In genomic region chr20:50240092-50240491, GRCh38 we compare ENCODE assay signal across 27 cellular contexts. TPM values are rescaled to one million over a fixed set of nuclear protein-coding genes. Genes with fewer than 3 reads are reported as not detected.
A peak's percentile ranks its signal among the peaks of the same experiment; 100 is the strongest.
DNase-seq lines count a peak whose midpoint lies in the region; ATAC-seq, FAIRE-seq and TF ChIP-seq lines count a peak whose summit lies in the region.
"Had no signal": no experiment of that assay in that cellular context is flagged by ENCODE, and none has a peak within 500 bp of the region (broad histone marks: within the 10 kb centered on the region; RNA-seq: fewer than 3 reads in every experiment).

No MANE protein-coding gene starts in this region.

- H3K36me3 ChIP-seq in HCT116 (ENCODE audit: control insufficient read depth in 1 of 2, insufficient read depth in 2 of 2, low read length in 2 of 2), result no peaks in the 10 kb centered on the region
- H3K36me3 ChIP-seq in breast epithelium, result no peaks in the 10 kb centered on the region
- H3K36me3 ChIP-seq in neuronal stem cell (replicated peaks in 1 of 2; ENCODE audit: control insufficient read depth in 2 of 2, insufficient read depth in 2 of 2, low read length in 2 of 2), result no peaks in the 10 kb centered on the region
- H3K36me3 ChIP-seq: Peyer's patch had no signal

- H4K20me1 ChIP-seq in HCT116 (ENCODE audit: insufficient read depth), result no peaks in the 10 kb centered on the region

- no peak overlapping the region for H3K23ac ChIP-seq in neuronal stem cell (ENCODE audit: low read depth, low read length, poor library complexity)

- ATAC-seq in HCT116 (no peak), GM18520 (IDR thresholded peaks at IDR 0.05; ENCODE audit: unreplicated experiment) (no peak), GM19324 (IDR thresholded peaks at IDR 0.05; ENCODE audit: low FRiP score, unreplicated experiment) (no peak)
- no peak for ATAC-seq in stimulated activated memory B cell treated with anti-CD40 and anti-IgM and Interleukin-4, amounts not matched to agents 10 μg/mL and 1 μg/mL and 100 μg/mL, for 72 hours

- no peak for FAIRE-seq in GM12891 (lab: Jason Lieb, UNC)
- FAIRE-seq: GM12892, GM19239, H54 had no signal

- TF ChIP-seq EP300 in Ishikawa (IDR thresholded peaks at IDR 0.05; ENCODE audit: borderline replicate concordance), result peak; percentile 11; the same call in 1 of the 2 replicates

- H3K27me3 ChIP-seq in HCT116 (ENCODE audit: insufficient read depth, low read length), result no peaks in the 10 kb centered on the region
- H3K27me3 ChIP-seq in breast epithelium, result no peaks in the 10 kb centered on the region
- H3K27me3 ChIP-seq in neuronal stem cell (ENCODE audit: control insufficient read depth in 3 of 3, insufficient read depth in 3 of 3, low read depth in 1 of 3, low read length in 3 of 3), result no peaks in the 10 kb centered on the region
- H3K27me3 ChIP-seq: Peyer's patch had no signal

- H3K14ac ChIP-seq in neuronal stem cell (ENCODE audit: low read length), result no peak overlapping the region

- H3K4me1 Mint-ChIP-seq in stimulated activated memory B cell treated with anti-CD40 and anti-IgM and Interleukin-4, amounts not matched to agents 10 μg/mL and 1 μg/mL and 100 μg/mL, for 72 hours, result no peaks in the 10 kb centered on the region

- TF ChIP-seq POLR2A in HCT116 (IDR thresholded peaks at IDR 0.05; ENCODE audit: borderline replicate concordance, extremely low read depth, insufficient read depth, insufficient read length) (no peak), breast epithelium (IDR thresholded peaks at IDR 0.05) (no peak), GM12891 (IDR thresholded peaks at IDR 0.05; ENCODE audit: low read depth, low read length) (no peak)

- no peak overlapping the region for H3K4ac ChIP-seq in neuronal stem cell (ENCODE audit: low read length)

- POLR2A ChIA-PET in HCT116 (lab: Charles Lee), result no interaction called here

- peaks cover 45 to 67% of the 10 kb centered on the region in 2 experiments for H3K4me1 ChIP-seq in HCT116 (ENCODE audit: control insufficient read depth in 1 of 2, insufficient read depth in 2 of 2, low read length in 2 of 2)
- H3K4me1 ChIP-seq in breast epithelium, result peaks cover 0 to 23% of the 10 kb centered on the region in 2 donors
- H3K4me1 ChIP-seq in neuronal stem cell (ENCODE audit: control insufficient read depth in 2 of 2, insufficient read depth in 1 of 2, low read depth in 1 of 2, low read length in 2 of 2), result peaks cover 0 to 2% of the 10 kb centered on the region in 2 donors
- H3K4me1 ChIP-seq: Caco-2 had no signal

- no peak overlapping the region for H2AFZ ChIP-seq in HCT116 (ENCODE audit: low read depth, low read length, poor library complexity, severe bottlenecking)
- no peak overlapping the region for H2AFZ ChIP-seq in neuronal stem cell (ENCODE audit: low read length)

- no peaks in the 10 kb centered on the region for H3K9me3 ChIP-seq in HCT116 (ENCODE audit: control insufficient read depth in 1 of 2, insufficient read depth in 1 of 2, low read depth in 1 of 2, low read length in 2 of 2)
- H3K9me3 ChIP-seq in breast epithelium, result no peaks in the 10 kb centered on the region
- no peaks in the 10 kb centered on the region for H3K9me3 ChIP-seq in neuronal stem cell (replicated peaks in 1 of 2; ENCODE audit: control insufficient read depth in 2 of 2, insufficient read depth in 1 of 2, low read depth in 1 of 2, low read length in 2 of 2)
- H3K9me3 ChIP-seq: Caco-2, Peyer's patch, SK-N-SH had no signal

- TF ChIP-seq CTCF in HCT116 (IDR thresholded peaks at IDR 0.05 in 2 of 3, conservative IDR thresholded peaks at IDR 0.05 in 1 of 3; ENCODE audit: borderline replicate concordance in 1 of 3, insufficient read depth in 1 of 3, low read depth in 2 of 3, low read length in 2 of 3) (no peak), breast epithelium (IDR thresholded peaks at IDR 0.05) (no peak)

- H3K27ac ChIP-seq in HCT116 (ENCODE audit: low read depth, low read length) (no peak overlapping the region), breast epithelium (peak overlapping the region; percentile 92 to 94), neuronal stem cell (replicated peaks; ENCODE audit: low read length) (no peak overlapping the region)
- H3K27ac ChIP-seq: KMS-11, Peyer's patch had no signal

- BruUV-seq in HCT116 (replicated peaks; lab: Mats Ljungman, UMichigan), result no TSS peak

- H2BK5ac ChIP-seq in neuronal stem cell (ENCODE audit: low read length), result no peak overlapping the region

- intact Hi-C loops in HCT116 (cut with micrococcal nuclease) (no loop called here), breast epithelium (cut with DNase I; ENCODE audit: low total_unique reads) (no loop called here)

- H3K79me1 ChIP-seq in neuronal stem cell (ENCODE audit: low read depth, low read length), result peaks cover 2% of the 10 kb centered on the region

- H3K27ac Mint-ChIP-seq in stimulated activated memory B cell treated with anti-CD40 and anti-IgM and Interleukin-4, amounts not matched to agents 10 μg/mL and 1 μg/mL and 100 μg/mL, for 72 hours, result no peak overlapping the region
- H3K27ac Mint-ChIP-seq: CD4-positive, alpha-beta memory T cell had no signal

- H2AK5ac ChIP-seq in neuronal stem cell (ENCODE audit: low read depth, low read length), result peak overlapping the region; percentile 60

- H3K4me3 Mint-ChIP-seq in stimulated activated memory B cell treated with anti-CD40 and anti-IgM and Interleukin-4, amounts not matched to agents 10 μg/mL and 1 μg/mL and 100 μg/mL, for 72 hours, result no peak overlapping the region
- H3K4me3 Mint-ChIP-seq: CD4-positive, alpha-beta memory T cell had no signal

- no peaks in the 10 kb centered on the region for H3K36me3 Mint-ChIP-seq in stimulated activated memory B cell treated with anti-CD40 and anti-IgM and Interleukin-4, amounts not matched to agents 10 μg/mL and 1 μg/mL and 100 μg/mL, for 72 hours
- H3K36me3 Mint-ChIP-seq: CD4-positive, alpha-beta memory T cell had no signal

- no peak overlapping the region for H3K9ac ChIP-seq in HCT116 (ENCODE audit: low read length)
- H3K9ac ChIP-seq in neuronal stem cell (ENCODE audit: low read depth, low read length, poor library complexity), result no peak overlapping the region
- H3K9ac ChIP-seq: KMS-11, SK-N-SH had no signal

- H3K18ac ChIP-seq in neuronal stem cell (ENCODE audit: low read length), result no peak overlapping the region

- no peak overlapping the region for H4K8ac ChIP-seq in neuronal stem cell (ENCODE audit: low read depth, low read length)

- no peak overlapping the region for H4K91ac ChIP-seq in neuronal stem cell (ENCODE audit: low read depth, low read length, poor library complexity)

- CTCF ChIA-PET in HCT116 (lab: Charles Lee), result no interaction called here

- RAD21 ChIA-PET in HCT116 (lab: Charles Lee; ENCODE audit: low non-redundant PET in 1 of 2, low total read pairs in 2 of 2, uncharacterized antibody in 2 of 2, unreplicated experiment in 2 of 2), result no interaction called here

- no peak for TF ChIP-seq RAD21 in HCT116 (IDR thresholded peaks at IDR 0.05; ENCODE audit: low read depth)
- TF ChIP-seq RAD21 in Ishikawa (IDR thresholded peaks at IDR 0.05; ENCODE audit: low read depth), result no peak

- no peaks in the 10 kb centered on the region for H3K9me3 Mint-ChIP-seq in stimulated activated memory B cell treated with anti-CD40 and anti-IgM and Interleukin-4, amounts not matched to agents 10 μg/mL and 1 μg/mL and 100 μg/mL, for 72 hours
- H3K9me3 Mint-ChIP-seq: CD4-positive, alpha-beta memory T cell had no signal

- H2BK15ac ChIP-seq in neuronal stem cell (ENCODE audit: low read length), result no peak overlapping the region

- H3K4me3 ChIP-seq in HCT116 (replicated peaks in 1 of 2; ENCODE audit: low read depth in 1 of 2, low read length in 2 of 2) (no peak overlapping the region), breast epithelium (no peak overlapping the region), neuronal stem cell (ENCODE audit: low read length in 2 of 2) (no peak overlapping the region)
- H3K4me3 ChIP-seq: Peyer's patch had no signal

- H3K9me2 ChIP-seq in HCT116 (ENCODE audit: insufficient read depth), result no peaks in the 10 kb centered on the region
- H3K9me2 ChIP-seq: SK-N-SH had no signal

- WGBS in neuronal stem cell (ENCODE audit: extremely low coverage in 2 of 2, insufficient read length in 2 of 2, insufficient replicate concordance in 1 of 2), 2 donors, result 100% methylated on average over 2 of the region's 9 CpGs; no CpG with 5 or more reads in 1 of the 2 donors

- no peak for DNase-seq in HCT116 (ENCODE audit: low read depth, low spot score)
- DNase-seq in breast epithelium (ENCODE audit: low spot score in 2 of 2), result peak in 1 of 2 donors; percentile 48
- no peak for DNase-seq in neuronal stem cell (ENCODE audit: low spot score)
- DNase-seq in GM12891 (ENCODE audit: insufficient read length, low spot score), result no peak
- DNase-seq: C1 segment of cervical spinal cord; Caco-2; CD4-positive, alpha-beta memory T cell; DMS 273 treated with DMSO at 0.1 percent for 48 hours; DMS79 treated with DMSO at 0.1 percent for 48 hours; GF-D8; NCI-H1092; NCI-H1417 treated with DMSO at 0.1 percent for 48 hours; NCI-H1694 treated with DMSO at 0.1 percent for 48 hours; NCI-H2081; NCI-H2227 treated with DMSO at 0.1 percent for 48 hours; NCI-H526 treated with DMSO at 0.1 percent for 48 hours; Peyer's patch; SK-N-SH; SW 1271 had no signal

- no peak overlapping the region for H2BK12ac ChIP-seq in neuronal stem cell (ENCODE audit: low read length)

- peaks cover 47% of the 10 kb centered on the region for H3K27me3 Mint-ChIP-seq in stimulated activated memory B cell treated with anti-CD40 and anti-IgM and Interleukin-4, amounts not matched to agents 10 μg/mL and 1 μg/mL and 100 μg/mL, for 72 hours

- H3K4me2 ChIP-seq in HCT116 (ENCODE audit: low read length), result peak overlapping the region; percentile 24; the same call in 1 of the 2 replicates
- H3K4me2 ChIP-seq in neuronal stem cell (ENCODE audit: insufficient read depth, low read length, poor library complexity, severe bottlenecking), result no peak overlapping the region
- H3K4me2 ChIP-seq: KMS-11, SK-N-SH had no signal

- H3K79me2 ChIP-seq in HCT116 (ENCODE audit: insufficient read depth, low read length), result no peaks in the 10 kb centered on the region

- no peak overlapping the region for H2BK120ac ChIP-seq in neuronal stem cell (ENCODE audit: low read depth, low read length)

TF ChIP-seq in HCT116, 20 proteins besides CTCF, POLR2A, EP300 and RAD21:
- no peak for TF ChIP-seq POLR2AphosphoS5 (IDR thresholded peaks at IDR 0.05; ENCODE audit: low read depth, low read length)
TF ChIP-seq in HCT116: peak in this region for 0.

TF ChIP-seq in Ishikawa, 13 proteins besides CTCF, POLR2A, EP300 and RAD21:
- TF ChIP-seq TEAD4 (IDR thresholded peaks at IDR 0.05), result peak; percentile 47; the same call in 1 of the 2 replicates
- TF ChIP-seq CREB1 (IDR thresholded peaks at IDR 0.05; ENCODE audit: low read depth), result no peak

TF ChIP-seq in GM12891, 5 proteins besides CTCF, POLR2A, EP300 and RAD21 (continues in another document):
- TF ChIP-seq POLR2AphosphoS5 (IDR thresholded peaks at IDR 0.05; ENCODE audit: low read depth, low read length) (no peak), TAF1 (IDR thresholded peaks at IDR 0.05; ENCODE audit: low read depth, low read length) (no peak), SPI1 (IDR thresholded peaks at IDR 0.05; ENCODE audit: low read depth, low read length) (no peak), PAX5 (IDR thresholded peaks at IDR 0.05; ENCODE audit: insufficient read depth, low read length, severe bottlenecking) (no peak)

RNA-seq across cellular contexts. Expression of gene CEBPB, which starts 49.5 kb away (rescaled TPM):
- total RNA-seq in HCT116 (2021; ENCODE audit: unreplicated experiment) (113 TPM), breast epithelium (100 to 1,000 TPM; 137 to 177 (median 149) TPM)
- 49.1 and 50.9 TPM in 2 replicates for polyA plus RNA-seq in HCT116 (2012)
- polyA plus RNA-seq in neuronal stem cell (2013, experiment 1 of 2), result 3.2 TPM
- polyA plus RNA-seq in neuronal stem cell (2013, experiment 2 of 2), result 3.2 TPM
- polyA plus RNA-seq in GM12891 (2012; ENCODE audit: low read depth, missing spikeins), result 0.60 TPM

Comparison
In these comparisons a context has a peak if more than half of its experiments do, and no peak if none do; other contexts are left out.
1. H3K27ac ChIP-seq: peak in breast epithelium (2 of 2); none in HCT116 (single experiment) and neuronal stem cell (single experiment).